Comparison of ENCODE assay signal across 14 cellular contexts in genomic region chr9:124478014-124478753, GRCh38. TPM values are rescaled to one million over a fixed set of nuclear protein-coding genes. Genes with fewer than 3 reads are reported as not detected.
DNase-seq lines count a peak whose midpoint lies in the region; ATAC-seq and TF ChIP-seq lines count a peak whose summit lies in the region.
"Had no signal": no experiment of that assay in that cellular context is flagged by ENCODE, and none has a peak within 500 bp of the region (broad histone marks: within the 10 kb centered on the region; RNA-seq: fewer than 3 reads in every experiment).

No MANE protein-coding gene starts in this region.

- no peak overlapping the region for H2BK15ac ChIP-seq in IMR-90 (ENCODE audit: low read depth, low read length)

- in situ Hi-C loops in IMR-90 (cut with MboI; ENCODE audit: low sequenced_read_pairs), result no loop called here

- H3F3A ChIP-seq in neural cell (ENCODE audit: insufficient read depth, low read length, poor library complexity, severe bottlenecking), result no peaks in the 10 kb centered on the region

- H4K20me1 ChIP-seq in IMR-90 (ENCODE audit: insufficient read depth, low read length), result no peaks in the 10 kb centered on the region
- no peaks in the 10 kb centered on the region for H4K20me1 ChIP-seq in neural cell (ENCODE audit: insufficient read depth)

- peaks cover 80% of the 10 kb centered on the region for H3K27me3 ChIP-seq in IMR-90 (ENCODE audit: control insufficient read depth, insufficient read depth, low read length)
- H3K27me3 ChIP-seq in ectodermal cell (ENCODE audit: control insufficient read depth, insufficient read depth, low read length, poor library complexity, severe bottlenecking), result peaks cover 12% of the 10 kb centered on the region
- no peaks in the 10 kb centered on the region for H3K27me3 ChIP-seq in neural cell (ENCODE audit: insufficient read depth, low read depth, low read length)

- H2BK5ac ChIP-seq in IMR-90 (ENCODE audit: low read depth, low read length, poor library complexity, severe bottlenecking), result no peak overlapping the region

- ATAC-seq in IMR-90 (ENCODE audit: low read depth) (peak; percentile 34), GM18511 (IDR thresholded peaks at IDR 0.05; ENCODE audit: unreplicated experiment) (no peak)

- dilution Hi-C loops in IMR-90 (cut with HindIII; ENCODE audit: low sequenced_read_pairs, unreplicated experiment), result no loop called here

- no peak for TF ChIP-seq CTCF in IMR-90 (conservative IDR thresholded peaks at IDR 0.05; ENCODE audit: low read depth, low read length)
- TF ChIP-seq CTCF in neural cell (IDR thresholded peaks at IDR 0.05; ENCODE audit: poor library complexity, severe bottlenecking), result no peak

- WGBS in IMR-90 (ENCODE audit: extremely low coverage in 2 of 2, insufficient read length in 1 of 2), 2 experiments, result 16% methylated on average over 11 of the region's 34 CpGs; no CpG with 5 or more reads in 1 of the 2 experiments
- 15 to 17% methylated on average over 34 of the region's 34 CpGs for WGBS in ectodermal cell, 2 experiments

- no peak overlapping the region for H2AK5ac ChIP-seq in IMR-90 (ENCODE audit: low read depth, low read length)

- TF ChIP-seq EP300 in neural cell (conservative IDR thresholded peaks at IDR 0.05; ENCODE audit: poor library complexity, severe bottlenecking), result no peak

- H3K4ac ChIP-seq in IMR-90 (ENCODE audit: low read depth, low read length), result no peak overlapping the region

- H3K4me2 ChIP-seq in IMR-90 (ENCODE audit: low read depth, low read length) (no peak overlapping the region), neural cell (ENCODE audit: low read length) (no peak overlapping the region)

- no peak overlapping the region for H3K23ac ChIP-seq in IMR-90 (ENCODE audit: low read depth, low read length)

- H2AFZ ChIP-seq in IMR-90 (replicated peaks; ENCODE audit: low read length, poor library complexity) (peak overlapping the region; percentile 80), neural cell (ENCODE audit: low read depth, low read length) (no peak overlapping the region)
- H2AFZ ChIP-seq: GM23248 had no signal

- no peaks in the 10 kb centered on the region for H3K36me3 ChIP-seq in IMR-90 (ENCODE audit: control insufficient read depth, insufficient read depth, low read length)
- H3K36me3 ChIP-seq in ectodermal cell (ENCODE audit: control insufficient read depth, insufficient read depth, low read length), result no peaks in the 10 kb centered on the region
- no peaks in the 10 kb centered on the region for H3K36me3 ChIP-seq in neural cell (ENCODE audit: insufficient read depth, low read length)

- H3K4me3 ChIP-seq in IMR-90 (ENCODE audit: insufficient read depth, low read depth, low read length) (no peak overlapping the region), ectodermal cell (ENCODE audit: insufficient read depth, low read depth, low read length) (peak overlapping the region; percentile 14), neural cell (ENCODE audit: low read length) (peak overlapping the region; percentile 31)
- H3K4me3 ChIP-seq: GM23248, lung had no signal

- H3K27ac ChIP-seq in IMR-90 (ENCODE audit: insufficient read depth, low read length) (no peak overlapping the region), ectodermal cell (ENCODE audit: insufficient read depth, low read depth, low read length, poor library complexity, severe bottlenecking) (no peak overlapping the region), neural cell (ENCODE audit: low read length) (no peak overlapping the region)
- H3K27ac ChIP-seq: GM23248 had no signal

- no peak overlapping the region for H4K8ac ChIP-seq in IMR-90 (ENCODE audit: low read depth in 2 of 2, low read length in 2 of 2)

- H3K9ac ChIP-seq in IMR-90 (ENCODE audit: low read depth, low read length) (no peak overlapping the region), neural cell (ENCODE audit: low read length) (peak overlapping the region; percentile 55)
- H3K9ac ChIP-seq: GM23248 had no signal

- H3K9me3 ChIP-seq in IMR-90 (ENCODE audit: control insufficient read depth, insufficient read depth, low read length) (no peaks in the 10 kb centered on the region), ectodermal cell (ENCODE audit: control insufficient read depth, low read length) (no peaks in the 10 kb centered on the region), neural cell (ENCODE audit: low read length) (no peaks in the 10 kb centered on the region)

- no peaks in the 10 kb centered on the region for H3K79me1 ChIP-seq in IMR-90 (ENCODE audit: low read depth in 1 of 2, low read length in 2 of 2)

- H3K56ac ChIP-seq in IMR-90 (ENCODE audit: extremely low read depth, insufficient read depth, low read length), result no peak overlapping the region

- no TSS peak for BruUV-seq in IMR-90 (replicated peaks; lab: Mats Ljungman, UMichigan)

- no peaks in the 10 kb centered on the region for H3K9me2 ChIP-seq in neural cell (ENCODE audit: insufficient read depth, low read length)

- H3K18ac ChIP-seq in IMR-90 (ENCODE audit: low read depth, low read length), result no peak overlapping the region

- peak; percentile 69 for DNase-seq in DMS153 treated with DMSO at 0.1 percent for 48 hours (lab: John Stamatoyannopoulos, UW; ENCODE audit: unreplicated experiment)
- DNase-seq in IMR-90, result no peak
- no peak for DNase-seq in NCI-H187 treated with DMSO at 0.1 percent for 48 hours (lab: John Stamatoyannopoulos, UW)
- DNase-seq in NCI-H774 (lab: John Stamatoyannopoulos, UW), result no peak
- DNase-seq: activated naive CD8-positive, alpha-beta T cell treated with anti-CD3 and anti-CD28 coated beads for 36 hours; Calu3; foreskin melanocyte; KG1; NCI-H2227 treated with DMSO at 0.1 percent for 48 hours had no signal

- no peaks in the 10 kb centered on the region for H3K4me1 ChIP-seq in IMR-90 (ENCODE audit: control insufficient read depth, insufficient read depth, low read length)
- H3K4me1 ChIP-seq in ectodermal cell (ENCODE audit: control insufficient read depth, insufficient read depth, low read length), result peaks cover 32% of the 10 kb centered on the region

- no peak overlapping the region for H3K14ac ChIP-seq in IMR-90 (replicated peaks; ENCODE audit: low read depth, low read length)

- intact Hi-C loops in IMR-90 (cut with micrococcal nuclease), result no loop called here

- no peak for TF ChIP-seq POLR2A in IMR-90 (IDR thresholded peaks at IDR 0.05; ENCODE audit: low read depth, low read length)

- POLR2A ChIA-PET in IMR-90 (lab: Charles Lee; ENCODE audit: unreplicated experiment), result no interaction called here

- H4K91ac ChIP-seq in IMR-90 (ENCODE audit: insufficient read depth, low read depth, low read length), result no peak overlapping the region

- H2BK120ac ChIP-seq in IMR-90 (ENCODE audit: low read depth, low read length), result no peak overlapping the region

- H3K79me2 ChIP-seq in neural cell (replicated peaks; ENCODE audit: insufficient read depth, low read length), result no peaks in the 10 kb centered on the region

- H2AK9ac ChIP-seq in IMR-90 (replicated peaks; ENCODE audit: low read depth, low read length, poor library complexity), result no peak overlapping the region

- TF ChIP-seq RAD21 in IMR-90 (IDR thresholded peaks at IDR 0.05; ENCODE audit: low read length) (no peak), neural cell (conservative IDR thresholded peaks at IDR 0.05) (no peak)

- H2BK20ac ChIP-seq in IMR-90 (ENCODE audit: low read depth, low read length), result no peak overlapping the region

- CTCF ChIA-PET in IMR-90 (lab: Yijun Ruan, JAX), result no interaction called here

- 0 out of 2 replicates have a peak, but pooled peaks cover 3% of the 10 kb centered on the region for H3K9me1 ChIP-seq in IMR-90 (ENCODE audit: insufficient read depth, low read length)

- no peak overlapping the region for H4K5ac ChIP-seq in IMR-90 (ENCODE audit: low read depth, low read length)

TF ChIP-seq in IMR-90, 13 proteins besides CTCF, POLR2A, EP300 and RAD21 (continues in another document):
- TF ChIP-seq RCOR1 (IDR thresholded peaks at IDR 0.05; ENCODE audit: insufficient replicate concordance, low read length) (no peak), NFE2L2 (IDR thresholded peaks at IDR 0.05; ENCODE audit: low read depth, low read length) (no peak), USF2 (IDR thresholded peaks at IDR 0.05; ENCODE audit: low read depth, low read length) (no peak)

TF ChIP-seq in neural cell, 6 proteins besides CTCF, POLR2A, EP300 and RAD21 (continues in another document):
- TF ChIP-seq TAF1 (IDR thresholded peaks at IDR 0.05; ENCODE audit: low read depth) (no peak), SMC3 (conservative IDR thresholded peaks at IDR 0.05; ENCODE audit: poor library complexity) (no peak), MXI1 (conservative IDR thresholded peaks at IDR 0.05; ENCODE audit: poor library complexity, severe bottlenecking) (no peak), POLR2AphosphoS5 (IDR thresholded peaks at IDR 0.05) (no peak)

RNA-seq across cellular contexts. Expression of gene ADGRD2, which starts 27.9 kb away (rescaled TPM):
- total RNA-seq in IMR-90 (2012; rRNA removed), result not detected in 2 replicates
- polyA plus RNA-seq in IMR-90 (2012; rRNA removed), result not detected in 2 replicates
- not detected in 2 replicates for polyA plus RNA-seq in IMR-90 (2012; cell fraction: cytosol; rRNA removed)
- not detected in 2 replicates for polyA plus RNA-seq in IMR-90 (2012; cell fraction: nucleus; rRNA removed; ENCODE audit: low replicate concordance)
- polyA plus RNA-seq in ectodermal cell (2013, experiment 1 of 4), result not detected
- polyA plus RNA-seq in ectodermal cell (2013, experiment 2 of 4), result 0.50 TPM
- polyA plus RNA-seq in ectodermal cell (2013, experiment 3 of 4), result 0.48 TPM
- 0.81 TPM for polyA plus RNA-seq in ectodermal cell (2013, experiment 4 of 4)
- polyA plus RNA-seq in neural cell, result not detected in 2 replicates
- polyA minus RNA-seq in neural cell, result not detected in 2 replicates
- total RNA-seq: activated naive CD8-positive, alpha-beta T cell treated with anti-CD3 and anti-CD28 coated beads for 36 hours; Calu3; GM23248; lung had no signal
- polyA plus RNA-seq: GM23248, lung had no signal

RNA-seq across cellular contexts. Expression of gene NR5A1, which starts 29.0 kb away (rescaled TPM):
- total RNA-seq in IMR-90 (2012; rRNA removed), result not detected in 2 replicates
- polyA plus RNA-seq in IMR-90 (2012; rRNA removed) (not detected in 2 replicates), neural cell (0.09 and 2.4 TPM in 2 replicates)
- polyA plus RNA-seq in IMR-90 (2012; cell fraction: cytosol; rRNA removed), result not detected in 2 replicates
- polyA plus RNA-seq in IMR-90 (2012; cell fraction: nucleus; rRNA removed; ENCODE audit: low replicate concordance), result not detected in 2 replicates
- polyA plus RNA-seq in ectodermal cell (2013, experiment 1 of 4), result 0.78 TPM
- polyA plus RNA-seq in ectodermal cell (2013, experiment 2 of 4), result 1.4 TPM
- 1.3 TPM for polyA plus RNA-seq in ectodermal cell (2013, experiment 3 of 4)
- polyA plus RNA-seq in ectodermal cell (2013, experiment 4 of 4), result 1.3 TPM
- polyA minus RNA-seq in neural cell, result not detected in 2 replicates
- total RNA-seq: activated naive CD8-positive, alpha-beta T cell treated with anti-CD3 and anti-CD28 coated beads for 36 hours; Calu3; GM23248 had no signal
- polyA plus RNA-seq: GM23248 had no signal
